ENCODE assay signal across 1 cellular context in the genomic region with DNA sequence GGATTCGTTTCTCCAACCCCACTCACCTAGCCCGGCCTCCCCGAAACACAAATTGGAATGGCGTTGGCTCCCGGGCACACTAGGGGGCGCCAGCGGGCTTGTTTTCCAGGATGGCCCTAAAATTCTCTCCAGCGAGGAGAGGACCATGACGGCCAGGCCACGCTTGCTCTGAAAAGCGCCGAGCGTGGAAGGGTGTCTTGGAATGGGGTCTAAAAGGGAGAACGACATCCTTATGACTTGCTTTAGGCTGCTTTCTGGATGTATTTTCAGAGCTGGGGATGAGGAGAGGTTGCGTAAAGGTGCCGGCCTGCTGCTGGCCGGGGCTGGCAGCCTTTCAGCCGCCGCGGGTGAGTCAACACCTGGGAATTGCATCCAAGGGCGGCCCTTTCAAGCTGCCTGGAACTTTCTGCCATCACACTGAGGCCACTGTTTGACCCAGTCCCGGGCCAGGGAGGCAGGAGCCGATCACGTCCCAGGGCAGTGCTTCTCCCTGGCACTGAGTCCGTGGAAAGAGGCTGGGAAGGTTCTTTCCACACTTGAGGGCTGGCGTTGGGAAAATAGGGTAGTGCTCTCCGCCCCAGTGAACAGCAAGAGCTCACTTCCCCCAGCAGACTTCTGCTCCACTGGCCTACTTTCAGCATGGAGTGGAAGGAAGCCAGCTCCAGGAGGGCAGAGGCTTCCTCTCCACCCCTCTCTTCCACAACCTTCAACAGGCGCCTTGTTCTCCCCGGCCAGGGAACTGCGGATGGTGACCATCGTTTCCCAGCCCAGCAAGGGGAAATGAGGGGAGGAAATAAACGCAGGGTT.
TF ChIP-seq lines count a peak whose summit lies in the region.

No MANE protein-coding gene starts in this region.

TF ChIP-seq in HepG2, 621 proteins besides CTCF, POLR2A, EP300 and RAD21 (continued from another document and continues in another):
- TF ChIP-seq, protein P1, sequence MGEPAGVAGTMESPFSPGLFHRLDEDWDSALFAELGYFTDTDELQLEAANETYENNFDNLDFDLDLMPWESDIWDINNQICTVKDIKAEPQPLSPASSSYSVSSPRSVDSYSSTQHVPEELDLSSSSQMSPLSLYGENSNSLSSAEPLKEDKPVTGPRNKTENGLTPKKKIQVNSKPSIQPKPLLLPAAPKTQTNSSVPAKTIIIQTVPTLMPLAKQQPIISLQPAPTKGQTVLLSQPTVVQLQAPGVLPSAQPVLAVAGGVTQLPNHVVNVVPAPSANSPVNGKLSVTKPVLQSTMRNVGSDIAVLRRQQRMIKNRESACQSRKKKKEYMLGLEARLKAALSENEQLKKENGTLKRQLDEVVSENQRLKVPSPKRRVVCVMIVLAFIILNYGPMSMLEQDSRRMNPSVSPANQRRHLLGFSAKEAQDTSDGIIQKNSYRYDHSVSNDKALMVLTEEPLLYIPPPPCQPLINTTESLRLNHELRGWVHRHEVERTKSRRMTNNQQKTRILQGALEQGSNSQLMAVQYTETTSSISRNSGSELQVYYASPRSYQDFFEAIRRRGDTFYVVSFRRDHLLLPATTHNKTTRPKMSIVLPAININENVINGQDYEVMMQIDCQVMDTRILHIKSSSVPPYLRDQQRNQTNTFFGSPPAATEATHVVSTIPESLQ (CRISPR knock-in tag; conservative IDR thresholded peaks at IDR 0.05), result no peak
- TF ChIP-seq, protein P2, sequence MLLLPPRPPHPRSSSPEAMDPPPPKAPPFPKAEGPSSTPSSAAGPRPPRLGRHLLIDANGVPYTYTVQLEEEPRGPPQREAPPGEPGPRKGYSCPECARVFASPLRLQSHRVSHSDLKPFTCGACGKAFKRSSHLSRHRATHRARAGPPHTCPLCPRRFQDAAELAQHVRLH (CRISPR knock-in tag; IDR thresholded peaks at IDR 0.05; ENCODE audit: borderline replicate concordance, low read depth), result peak; percentile 78; the same call in 1 of the 2 replicates
- TF ChIP-seq NR2F6 (IDR thresholded peaks at IDR 0.05), result peak; percentile 64
- peak; percentile 54; the same call in 1 of the 2 replicates for TF ChIP-seq NR2F6 (CRISPR knock-in tag; IDR thresholded peaks at IDR 0.05)
- no peak for TF ChIP-seq CENPT (CRISPR knock-in tag; IDR thresholded peaks at IDR 0.05; ENCODE audit: low read depth)
- TF ChIP-seq, protein P3, sequence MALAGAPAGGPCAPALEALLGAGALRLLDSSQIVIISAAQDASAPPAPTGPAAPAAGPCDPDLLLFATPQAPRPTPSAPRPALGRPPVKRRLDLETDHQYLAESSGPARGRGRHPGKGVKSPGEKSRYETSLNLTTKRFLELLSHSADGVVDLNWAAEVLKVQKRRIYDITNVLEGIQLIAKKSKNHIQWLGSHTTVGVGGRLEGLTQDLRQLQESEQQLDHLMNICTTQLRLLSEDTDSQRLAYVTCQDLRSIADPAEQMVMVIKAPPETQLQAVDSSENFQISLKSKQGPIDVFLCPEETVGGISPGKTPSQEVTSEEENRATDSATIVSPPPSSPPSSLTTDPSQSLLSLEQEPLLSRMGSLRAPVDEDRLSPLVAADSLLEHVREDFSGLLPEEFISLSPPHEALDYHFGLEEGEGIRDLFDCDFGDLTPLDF (CRISPR knock-in tag; IDR thresholded peaks at IDR 0.05), result no peak
- TF ChIP-seq ZNF709 (CRISPR knock-in tag; IDR thresholded peaks at IDR 0.05), result no peak
- TF ChIP-seq ZSCAN9 (CRISPR knock-in tag; IDR thresholded peaks at IDR 0.05; ENCODE audit: borderline replicate concordance), result peak; percentile 86
- TF ChIP-seq NFKBIZ (CRISPR knock-in tag; IDR thresholded peaks at IDR 0.05), result no peak
- 0 out of 2 replicates have a peak, but pooled peaks have one; percentile 20 for TF ChIP-seq ZSCAN25 (CRISPR knock-in tag; IDR thresholded peaks at IDR 0.05)
- TF ChIP-seq PHB2 (IDR thresholded peaks at IDR 0.05; ENCODE audit: partially characterized antibody), result no peak
- TF ChIP-seq ZNF33A (CRISPR knock-in tag; IDR thresholded peaks at IDR 0.05; ENCODE audit: borderline replicate concordance), result 0 out of 2 replicates have a peak, but pooled peaks have one; percentile 51
- no peak for TF ChIP-seq ZNF180 (CRISPR knock-in tag; IDR thresholded peaks at IDR 0.05; ENCODE audit: borderline replicate concordance, low read depth)
- TF ChIP-seq HIVEP1 (CRISPR knock-in tag; IDR thresholded peaks at IDR 0.05), result peak; percentile 42; the same call in 1 of the 2 replicates
- TF ChIP-seq, protein P4, sequence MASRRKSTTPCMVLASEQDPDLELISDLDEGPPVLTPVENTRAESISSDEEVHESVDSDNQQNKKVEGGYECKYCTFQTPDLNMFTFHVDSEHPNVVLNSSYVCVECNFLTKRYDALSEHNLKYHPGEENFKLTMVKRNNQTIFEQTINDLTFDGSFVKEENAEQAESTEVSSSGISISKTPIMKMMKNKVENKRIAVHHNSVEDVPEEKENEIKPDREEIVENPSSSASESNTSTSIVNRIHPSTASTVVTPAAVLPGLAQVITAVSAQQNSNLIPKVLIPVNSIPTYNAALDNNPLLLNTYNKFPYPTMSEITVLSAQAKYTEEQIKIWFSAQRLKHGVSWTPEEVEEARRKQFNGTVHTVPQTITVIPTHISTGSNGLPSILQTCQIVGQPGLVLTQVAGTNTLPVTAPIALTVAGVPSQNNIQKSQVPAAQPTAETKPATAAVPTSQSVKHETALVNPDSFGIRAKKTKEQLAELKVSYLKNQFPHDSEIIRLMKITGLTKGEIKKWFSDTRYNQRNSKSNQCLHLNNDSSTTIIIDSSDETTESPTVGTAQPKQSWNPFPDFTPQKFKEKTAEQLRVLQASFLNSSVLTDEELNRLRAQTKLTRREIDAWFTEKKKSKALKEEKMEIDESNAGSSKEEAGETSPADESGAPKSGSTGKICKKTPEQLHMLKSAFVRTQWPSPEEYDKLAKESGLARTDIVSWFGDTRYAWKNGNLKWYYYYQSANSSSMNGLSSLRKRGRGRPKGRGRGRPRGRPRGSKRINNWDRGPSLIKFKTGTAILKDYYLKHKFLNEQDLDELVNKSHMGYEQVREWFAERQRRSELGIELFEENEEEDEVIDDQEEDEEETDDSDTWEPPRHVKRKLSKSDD (CRISPR knock-in tag; IDR thresholded peaks at IDR 0.05; ENCODE audit: low read depth), result no peak
- TF ChIP-seq ZNF234 (CRISPR knock-in tag; conservative IDR thresholded peaks at IDR 0.05), result no peak
- no peak for TF ChIP-seq TCF12 (IDR thresholded peaks at IDR 0.05)
- peak; percentile 80; the same call in 1 of the 2 replicates for TF ChIP-seq TCF12 (CRISPR knock-in tag; IDR thresholded peaks at IDR 0.05)
- TF ChIP-seq STAT5B (CRISPR knock-in tag; IDR thresholded peaks at IDR 0.05), result peak; percentile 50; the same call in 1 of the 2 replicates
- TF ChIP-seq, protein P5, sequence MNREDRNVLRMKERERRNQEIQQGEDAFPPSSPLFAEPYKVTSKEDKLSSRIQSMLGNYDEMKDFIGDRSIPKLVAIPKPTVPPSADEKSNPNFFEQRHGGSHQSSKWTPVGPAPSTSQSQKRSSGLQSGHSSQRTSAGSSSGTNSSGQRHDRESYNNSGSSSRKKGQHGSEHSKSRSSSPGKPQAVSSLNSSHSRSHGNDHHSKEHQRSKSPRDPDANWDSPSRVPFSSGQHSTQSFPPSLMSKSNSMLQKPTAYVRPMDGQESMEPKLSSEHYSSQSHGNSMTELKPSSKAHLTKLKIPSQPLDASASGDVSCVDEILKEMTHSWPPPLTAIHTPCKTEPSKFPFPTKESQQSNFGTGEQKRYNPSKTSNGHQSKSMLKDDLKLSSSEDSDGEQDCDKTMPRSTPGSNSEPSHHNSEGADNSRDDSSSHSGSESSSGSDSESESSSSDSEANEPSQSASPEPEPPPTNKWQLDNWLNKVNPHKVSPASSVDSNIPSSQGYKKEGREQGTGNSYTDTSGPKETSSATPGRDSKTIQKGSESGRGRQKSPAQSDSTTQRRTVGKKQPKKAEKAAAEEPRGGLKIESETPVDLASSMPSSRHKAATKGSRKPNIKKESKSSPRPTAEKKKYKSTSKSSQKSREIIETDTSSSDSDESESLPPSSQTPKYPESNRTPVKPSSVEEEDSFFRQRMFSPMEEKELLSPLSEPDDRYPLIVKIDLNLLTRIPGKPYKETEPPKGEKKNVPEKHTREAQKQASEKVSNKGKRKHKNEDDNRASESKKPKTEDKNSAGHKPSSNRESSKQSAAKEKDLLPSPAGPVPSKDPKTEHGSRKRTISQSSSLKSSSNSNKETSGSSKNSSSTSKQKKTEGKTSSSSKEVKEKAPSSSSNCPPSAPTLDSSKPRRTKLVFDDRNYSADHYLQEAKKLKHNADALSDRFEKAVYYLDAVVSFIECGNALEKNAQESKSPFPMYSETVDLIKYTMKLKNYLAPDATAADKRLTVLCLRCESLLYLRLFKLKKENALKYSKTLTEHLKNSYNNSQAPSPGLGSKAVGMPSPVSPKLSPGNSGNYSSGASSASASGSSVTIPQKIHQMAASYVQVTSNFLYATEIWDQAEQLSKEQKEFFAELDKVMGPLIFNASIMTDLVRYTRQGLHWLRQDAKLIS (CRISPR knock-in tag; IDR thresholded peaks at IDR 0.05), result 0 out of 2 replicates have a peak, but pooled peaks have one; percentile 51
- TF ChIP-seq NR1H2 (CRISPR knock-in tag; IDR thresholded peaks at IDR 0.05; ENCODE audit: borderline replicate concordance, low read depth), result no peak
- TF ChIP-seq ZFP36L1 (CRISPR knock-in tag; IDR thresholded peaks at IDR 0.05), result no peak
- no peak for TF ChIP-seq TCF7L2 (IDR thresholded peaks at IDR 0.05; ENCODE audit: low read depth, low read length)
- TF ChIP-seq ZNF816 (CRISPR knock-in tag; IDR thresholded peaks at IDR 0.05; ENCODE audit: borderline replicate concordance), result no peak
- TF ChIP-seq HMGA1 (CRISPR knock-in tag; conservative IDR thresholded peaks at IDR 0.05), result no peak
- no peak for TF ChIP-seq FOXP1 (IDR thresholded peaks at IDR 0.05)
- peak; percentile 42; the same call in 1 of the 2 replicates for TF ChIP-seq FOXP1 (CRISPR knock-in tag; IDR thresholded peaks at IDR 0.05)
- TF ChIP-seq ESRRA (CRISPR knock-in tag; IDR thresholded peaks at IDR 0.05; ENCODE audit: low read depth), result no peak; the same call in 1 of the 2 replicates
- peak; percentile 89 for TF ChIP-seq HDAC1 (CRISPR knock-in tag; IDR thresholded peaks at IDR 0.05)
- TF ChIP-seq, protein P6, sequence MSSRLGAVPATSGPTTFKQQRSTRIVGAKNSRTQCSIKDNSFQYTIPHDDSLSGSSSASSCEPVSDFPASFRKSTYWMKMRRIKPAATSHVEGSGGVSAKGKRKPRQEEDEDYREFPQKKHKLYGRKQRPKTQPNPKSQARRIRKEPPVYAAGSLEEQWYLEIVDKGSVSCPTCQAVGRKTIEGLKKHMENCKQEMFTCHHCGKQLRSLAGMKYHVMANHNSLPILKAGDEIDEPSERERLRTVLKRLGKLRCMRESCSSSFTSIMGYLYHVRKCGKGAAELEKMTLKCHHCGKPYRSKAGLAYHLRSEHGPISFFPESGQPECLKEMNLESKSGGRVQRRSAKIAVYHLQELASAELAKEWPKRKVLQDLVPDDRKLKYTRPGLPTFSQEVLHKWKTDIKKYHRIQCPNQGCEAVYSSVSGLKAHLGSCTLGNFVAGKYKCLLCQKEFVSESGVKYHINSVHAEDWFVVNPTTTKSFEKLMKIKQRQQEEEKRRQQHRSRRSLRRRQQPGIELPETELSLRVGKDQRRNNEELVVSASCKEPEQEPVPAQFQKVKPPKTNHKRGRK (CRISPR knock-in tag; IDR thresholded peaks at IDR 0.05), result no peak
- TF ChIP-seq MTA1 (CRISPR knock-in tag; IDR thresholded peaks at IDR 0.05; ENCODE audit: borderline replicate concordance), result peak; percentile 73
- no peak for TF ChIP-seq ZKSCAN8 (CRISPR knock-in tag; IDR thresholded peaks at IDR 0.05; ENCODE audit: borderline replicate concordance)
- TF ChIP-seq, protein P7, sequence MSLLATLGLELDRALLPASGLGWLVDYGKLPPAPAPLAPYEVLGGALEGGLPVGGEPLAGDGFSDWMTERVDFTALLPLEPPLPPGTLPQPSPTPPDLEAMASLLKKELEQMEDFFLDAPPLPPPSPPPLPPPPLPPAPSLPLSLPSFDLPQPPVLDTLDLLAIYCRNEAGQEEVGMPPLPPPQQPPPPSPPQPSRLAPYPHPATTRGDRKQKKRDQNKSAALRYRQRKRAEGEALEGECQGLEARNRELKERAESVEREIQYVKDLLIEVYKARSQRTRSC (CRISPR knock-in tag; IDR thresholded peaks at IDR 0.05; ENCODE audit: low read depth), result no peak
- peak; percentile 81; the same call in 1 of the 2 replicates for TF ChIP-seq FOXO1 (CRISPR knock-in tag; IDR thresholded peaks at IDR 0.05)
- no peak for TF ChIP-seq ZNF101 (CRISPR knock-in tag; IDR thresholded peaks at IDR 0.05; ENCODE audit: borderline replicate concordance, low read depth)
- TF ChIP-seq, protein P8, sequence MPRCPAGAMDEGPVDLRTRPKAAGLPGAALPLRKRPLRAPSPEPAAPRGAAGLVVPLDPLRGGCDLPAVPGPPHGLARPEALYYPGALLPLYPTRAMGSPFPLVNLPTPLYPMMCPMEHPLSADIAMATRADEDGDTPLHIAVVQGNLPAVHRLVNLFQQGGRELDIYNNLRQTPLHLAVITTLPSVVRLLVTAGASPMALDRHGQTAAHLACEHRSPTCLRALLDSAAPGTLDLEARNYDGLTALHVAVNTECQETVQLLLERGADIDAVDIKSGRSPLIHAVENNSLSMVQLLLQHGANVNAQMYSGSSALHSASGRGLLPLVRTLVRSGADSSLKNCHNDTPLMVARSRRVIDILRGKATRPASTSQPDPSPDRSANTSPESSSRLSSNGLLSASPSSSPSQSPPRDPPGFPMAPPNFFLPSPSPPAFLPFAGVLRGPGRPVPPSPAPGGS (CRISPR knock-in tag; IDR thresholded peaks at IDR 0.05), result peak; percentile 91; the same call in 1 of the 2 replicates
- TF ChIP-seq, protein P9, sequence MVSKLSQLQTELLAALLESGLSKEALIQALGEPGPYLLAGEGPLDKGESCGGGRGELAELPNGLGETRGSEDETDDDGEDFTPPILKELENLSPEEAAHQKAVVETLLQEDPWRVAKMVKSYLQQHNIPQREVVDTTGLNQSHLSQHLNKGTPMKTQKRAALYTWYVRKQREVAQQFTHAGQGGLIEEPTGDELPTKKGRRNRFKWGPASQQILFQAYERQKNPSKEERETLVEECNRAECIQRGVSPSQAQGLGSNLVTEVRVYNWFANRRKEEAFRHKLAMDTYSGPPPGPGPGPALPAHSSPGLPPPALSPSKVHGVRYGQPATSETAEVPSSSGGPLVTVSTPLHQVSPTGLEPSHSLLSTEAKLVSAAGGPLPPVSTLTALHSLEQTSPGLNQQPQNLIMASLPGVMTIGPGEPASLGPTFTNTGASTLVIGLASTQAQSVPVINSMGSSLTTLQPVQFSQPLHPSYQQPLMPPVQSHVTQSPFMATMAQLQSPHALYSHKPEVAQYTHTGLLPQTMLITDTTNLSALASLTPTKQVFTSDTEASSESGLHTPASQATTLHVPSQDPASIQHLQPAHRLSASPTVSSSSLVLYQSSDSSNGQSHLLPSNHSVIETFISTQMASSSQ (IDR thresholded peaks at IDR 0.05; ENCODE audit: low read depth), result no peak; the same call in 1 of the 2 replicates
- TF ChIP-seq, protein P9 (CRISPR knock-in tag; IDR thresholded peaks at IDR 0.05; ENCODE audit: borderline replicate concordance), result peak; percentile 68; the same call in 1 of the 2 replicates
- no peak for TF ChIP-seq ARNT (IDR thresholded peaks at IDR 0.05)
- no peak for TF ChIP-seq HOXD1 (CRISPR knock-in tag; IDR thresholded peaks at IDR 0.05)
- TF ChIP-seq FOXA1 (IDR thresholded peaks at IDR 0.05), result no peak
- peak; percentile 74 for TF ChIP-seq FOXA1 (CRISPR knock-in tag; IDR thresholded peaks at IDR 0.05)
